ENCODE assay signal across 8 cellular contexts in genomic region chr17:36602030-36602737, GRCh38. TPM values are rescaled to one million over a fixed set of nuclear protein-coding genes. Genes with fewer than 3 reads are reported as not detected.
DNase-seq lines count a peak whose midpoint lies in the region; ATAC-seq and TF ChIP-seq lines count a peak whose summit lies in the region.

No MANE protein-coding gene starts in this region.

- H3K9me3 Mint-ChIP-seq in CD14-positive monocyte, result no peaks in the 10 kb centered on the region

- peak overlapping the region; percentile 73 for H3K4me2 ChIP-seq in mesendoderm (ENCODE audit: low read length)

- intact Hi-C loops in CD14-positive monocyte (cut with micrococcal nuclease), result loop anchor here (5.0 to 10.0 kb wide), 2 partner anchors 343 to 445 kb away; partner anchors contain the start of gene AATF (in 1 of the 2)
- intact Hi-C loops in dorsolateral prefrontal cortex (cut with DNase I), result loop anchor here in 1 of 2 donors (10.0 kb wide), 2 partner anchors 763 to 1753 kb away; partner anchors contain the start of gene SOCS7
- intact Hi-C loops in transverse colon (cut with DNase I; ENCODE audit: low total_unique reads), result no loop called here

- H3K4me1 ChIP-seq in mesendoderm (ENCODE audit: control insufficient read depth, low read depth, low read length) (peaks cover 7% of the 10 kb centered on the region), transverse colon (peaks cover 10 to 56% (median 45%) of the 10 kb centered on the region in 4 donors)

- peak overlapping the region; percentile 95 for H3K4me3 ChIP-seq in H7 (ENCODE audit: insufficient read depth, low read depth, low read length)
- peak overlapping the region; percentile 61 to 100 (median 96) for H3K4me3 ChIP-seq in dorsolateral prefrontal cortex
- peak overlapping the region; percentile 93 for H3K4me3 ChIP-seq in mesendoderm (ENCODE audit: low read length)
- peak overlapping the region; percentile 61 to 98 (median 82) for H3K4me3 ChIP-seq in transverse colon

- TF ChIP-seq EP300 in transverse colon (IDR thresholded peaks at IDR 0.05; ENCODE audit: low read depth), result no peak

- WGBS in mesendoderm (ENCODE audit: extremely low coverage, insufficient coverage, low lambda C conversion rate), result no CpG with 5 or more reads among the region's 38 CpGs
- 1% methylated on average over 32 of the region's 38 CpGs; no CpG with 5 or more reads in 1 of the 2 donors for WGBS in transverse colon (ENCODE audit: low coverage in 1 of 2), 2 donors

- H2BK120ac ChIP-seq in mesendoderm (ENCODE audit: low read depth, low read length), result no peak overlapping the region

- H3K27ac ChIP-seq in dorsolateral prefrontal cortex (peak overlapping the region in 48 of 59 donors; percentile 28 to 88 (median 76)), mesendoderm (ENCODE audit: low read depth, low read length) (no peak overlapping the region), transverse colon (peak overlapping the region; percentile 85 to 96 (median 90))

- no peak for ATAC-seq in GM18498 (IDR thresholded peaks at IDR 0.05; ENCODE audit: unreplicated experiment)

- peak overlapping the region; percentile 39 for H3K4ac ChIP-seq in mesendoderm (ENCODE audit: low read depth, low read length)

- H3K4me1 Mint-ChIP-seq in CD14-positive monocyte, result peaks cover 39% of the 10 kb centered on the region

- H3K27me3 ChIP-seq in H7 (ENCODE audit: control insufficient read depth, insufficient read depth, low read length), result no peaks in the 10 kb centered on the region; the same call in 1 of the 2 replicates
- no peaks in the 10 kb centered on the region for H3K27me3 ChIP-seq in dorsolateral prefrontal cortex
- no peaks in the 10 kb centered on the region for H3K27me3 ChIP-seq in mesendoderm (ENCODE audit: insufficient read depth, low read length, poor library complexity)
- no peaks in the 10 kb centered on the region for H3K27me3 ChIP-seq in transverse colon

- H3K79me2 ChIP-seq in mesendoderm (ENCODE audit: control insufficient read depth, insufficient read depth, low read length), result peaks cover 8% of the 10 kb centered on the region

- no peaks in the 10 kb centered on the region for H3K27me3 Mint-ChIP-seq in CD14-positive monocyte (ENCODE audit: low read depth in 3 of 3)

- peak overlapping the region; percentile 97 for H3K9ac ChIP-seq in mesendoderm (ENCODE audit: low read length)

- no peak overlapping the region for H4K8ac ChIP-seq in mesendoderm (ENCODE audit: low read depth, low read length)

- TF ChIP-seq POLR2A in transverse colon (IDR thresholded peaks at IDR 0.05), result no peak

- TF ChIP-seq CTCF in CD14-positive monocyte (IDR thresholded peaks at IDR 0.05), result no peak
- TF ChIP-seq CTCF in dorsolateral prefrontal cortex (IDR thresholded peaks at IDR 0.05 in 54 of 56, conservative IDR thresholded peaks at IDR 0.05 in 2 of 56; ENCODE audit: low read depth in 1 of 56, partially characterized antibody in 56 of 56), result peak in 1 of 56 donors; percentile 1
- TF ChIP-seq CTCF in transverse colon (IDR thresholded peaks at IDR 0.05), result no peak

- DNase-seq in CD14-positive monocyte (ENCODE audit: low spot score), result no peak
- DNase-seq in H7, result no peak
- DNase-seq in RPMI8226, result peak; percentile 19
- peak in 5 of 10 donors; percentile 11 to 53 (median 28) for DNase-seq in dorsolateral prefrontal cortex
- peak; percentile 41 for DNase-seq in mesendoderm
- DNase-seq in transverse colon, result peak; percentile 32
- DNase-seq in GM19238 (ENCODE audit: insufficient read length, low spot score), result no peak

- peak overlapping the region; percentile 5 for H3K18ac ChIP-seq in mesendoderm (ENCODE audit: low read length)

- no peak overlapping the region for H2BK5ac ChIP-seq in mesendoderm (ENCODE audit: low read length)

- H3K56ac ChIP-seq in mesendoderm (ENCODE audit: low read length), result peak overlapping the region; percentile 98

- H4K5ac ChIP-seq in mesendoderm (ENCODE audit: low read length), result no peak overlapping the region

- peaks cover 7 to 10% of the 10 kb centered on the region in 2 donors for H3K36me3 Mint-ChIP-seq in CD14-positive monocyte

- H2AK5ac ChIP-seq in mesendoderm (ENCODE audit: low read length), result no peak overlapping the region

- H3K36me3 ChIP-seq in H7 (replicated peaks; ENCODE audit: control insufficient read depth, insufficient read depth, low read length), result peaks cover 5% of the 10 kb centered on the region; the same call in 1 of the 2 replicates
- peaks cover 2% of the 10 kb centered on the region for H3K36me3 ChIP-seq in mesendoderm (ENCODE audit: control insufficient read depth, insufficient read depth, low read length)
- no peaks in the 10 kb centered on the region for H3K36me3 ChIP-seq in transverse colon

- H3K27ac Mint-ChIP-seq in CD14-positive monocyte, result peak overlapping the region in 5 of 7 donors; percentile 18 to 91 (median 82)

- H3K23ac ChIP-seq in mesendoderm (ENCODE audit: low read length), result peak overlapping the region; percentile 98

- in situ Hi-C loops in transverse colon (cut with MboI; ENCODE audit: low pct_ligation_motif_present in 1 of 4, low pct_unique_long_range_greater_than_20kb in 1 of 4, low sequenced_read_pairs in 3 of 4), result loop anchor here in 2 of 4 donors (25.0 kb wide), 2 partner anchors 635 to 785 kb away; partner anchors contain the start of gene C17orf78 (in 2 of the 2)

- no peak overlapping the region for H2BK15ac ChIP-seq in mesendoderm (replicated peaks; ENCODE audit: low read depth)

- no peaks in the 10 kb centered on the region for H3K9me3 ChIP-seq in transverse colon

- H3K79me1 ChIP-seq in mesendoderm (ENCODE audit: low read length), result peaks cover 18% of the 10 kb centered on the region

- peak overlapping the region; percentile 91 to 93 for H3K4me3 Mint-ChIP-seq in CD14-positive monocyte

RNA-seq across cellular contexts. Expression of gene MRM1, which starts 0.8 kb away (rescaled TPM):
- 1 to 10 TPM in 1 of 2 donors, under 1 TPM in 1; 0.82 to 1.5 TPM for polyA plus RNA-seq in CD14-positive monocyte
- 19.3 and 24.8 TPM in 2 replicates for total RNA-seq in H7 (2014; rRNA removed; shearing (Covaris generic))
- total RNA-seq in dorsolateral prefrontal cortex (10 to 100 TPM in 12 of 120 experiments, 1 to 10 TPM in 108; 4.4 to 12.1 (median 8.0) TPM), transverse colon (10 to 100 TPM in 3 of 4 donors, 1 to 10 TPM in 1; 9.5 to 20.9 (median 11.5) TPM)
- polyA plus RNA-seq in mesendoderm (2013, experiment 1 of 2), result 4.0 TPM
- 4.0 TPM for polyA plus RNA-seq in mesendoderm (2013, experiment 2 of 2)

RNA-seq across cellular contexts. Expression of gene DHRS11, which starts 10.5 kb away (rescaled TPM):
- polyA plus RNA-seq in CD14-positive monocyte, result 1 to 10 TPM; 1.2 to 2.7 TPM
- 38.6 and 46.9 TPM in 2 replicates for total RNA-seq in H7 (2014; rRNA removed; shearing (Covaris generic))
- total RNA-seq in dorsolateral prefrontal cortex, result 10 to 100 TPM; 12.5 to 49.2 (median 28.7) TPM
- 15.6 TPM for polyA plus RNA-seq in mesendoderm (2013, experiment 1 of 2)
- polyA plus RNA-seq in mesendoderm (2013, experiment 2 of 2), result 14.9 TPM
- total RNA-seq in transverse colon, result 100 to 1,000 TPM in 3 of 4 donors, 10 to 100 TPM in 1; 93.1 to 307 (median 214) TPM

RNA-seq across cellular contexts. Expression of gene GGNBP2, which starts 57.5 kb away (rescaled TPM):
- polyA plus RNA-seq in CD14-positive monocyte, result 10 to 100 TPM; 22.3 to 31.5 TPM
- total RNA-seq in H7 (2014; rRNA removed; shearing (Covaris generic)), result 27.6 and 35.7 TPM in 2 replicates
- total RNA-seq in dorsolateral prefrontal cortex, result 100 to 1,000 TPM in 9 of 120 experiments, 10 to 100 TPM in 111; 67.4 to 110 (median 88.0) TPM
- 38.9 TPM for polyA plus RNA-seq in mesendoderm (2013, experiment 1 of 2)
- 38.1 TPM for polyA plus RNA-seq in mesendoderm (2013, experiment 2 of 2)
- 100 to 1,000 TPM in 2 of 4 donors, 10 to 100 TPM in 2; 48.6 to 128 (median 91.6) TPM for total RNA-seq in transverse colon

Comparison
In these comparisons a context has a peak if more than half of its experiments do, and no peak if none do; other contexts are left out.
1. DNase-seq: peak in RPMI8226 (single experiment), mesendoderm (single experiment) and transverse colon (single experiment); none in CD14-positive monocyte (single experiment), H7 (single experiment) and GM19238 (single experiment).
2. Peak in every context shown above with its lines, with median percentiles within 50 percentile points of each other: H3K4me3 ChIP-seq.